10 cellular contexts compared by ENCODE assay signal in genomic region chr9:114207034-114207815, GRCh38. TPM values are rescaled to one million over a fixed set of nuclear protein-coding genes. Genes with fewer than 3 reads are reported as not detected.
DNase-seq lines count a peak whose midpoint lies in the region; ATAC-seq and TF ChIP-seq lines count a peak whose summit lies in the region.
"Had no signal": no experiment of that assay in that cellular context is flagged by ENCODE, and none has a peak within 500 bp of the region (broad histone marks: within the 10 kb centered on the region; RNA-seq: fewer than 3 reads in every experiment).

No MANE protein-coding gene starts in this region.

- H3K4me3 Mint-ChIP-seq in activated CD4-positive, alpha-beta T cell treated with anti-CD3 and anti-CD28 coated beads for 36 hours, result no peak overlapping the region

- H3K4me3 ChIP-seq in astrocyte of the spinal cord (ENCODE audit: low read depth, low read length), result no peak overlapping the region
- no peak overlapping the region for H3K4me3 ChIP-seq in gastrocnemius medialis
- H3K4me3 ChIP-seq: dorsolateral prefrontal cortex had no signal

- H3K4me1 Mint-ChIP-seq in activated CD4-positive, alpha-beta T cell treated with anti-CD3 and anti-CD28 coated beads for 36 hours, result no peaks in the 10 kb centered on the region

- H3K4me1 ChIP-seq in gastrocnemius medialis, result peaks cover 38 to 53% of the 10 kb centered on the region in 2 donors

- H3K9me3 ChIP-seq in gastrocnemius medialis, result no peaks in the 10 kb centered on the region

- peak; percentile 5 for DNase-seq in HCEC 1CT
- DNase-seq in astrocyte of the spinal cord (ENCODE audit: low read depth, low spot score), result peak; percentile 29
- DNase-seq in left ventricle myocardium superior, result peak; percentile 86
- peak; percentile 89 to 95 for DNase-seq in gastrocnemius medialis
- no peak for DNase-seq in GDM1 (lab: John Stamatoyannopoulos, UW)
- DNase-seq in GM10266 (ENCODE audit: extremely low spot score), result no peak
- DNase-seq in activated CD4-positive, alpha-beta T cell treated with anti-CD3 and anti-CD28 coated beads for 36 hours, result no peak
- DNase-seq in activated CD8-positive, alpha-beta memory T cell treated with anti-CD3 and anti-CD28 coated beads, Interleukin-2, amount 50 U/mL, for 48 hours, result no peak
- DNase-seq: activated T-cell treated with anti-CD3 and anti-CD28 coated beads, Interleukin-2, amount 50 U/mL, for 48 hours had no signal

- no peak overlapping the region for H3K27ac Mint-ChIP-seq in activated CD4-positive, alpha-beta T cell treated with anti-CD3 and anti-CD28 coated beads for 36 hours

- intact Hi-C loops in left ventricle myocardium superior (cut with micrococcal nuclease), result no loop called here
- intact Hi-C loops in gastrocnemius medialis (cut with DNase I; ENCODE audit: low total_unique reads), result loop anchor here (1.0 to 5.0 kb wide), 4 partner anchors 28 to 55 kb away; partner anchors contain the start of gene COL27A1
- intact Hi-C loops in activated CD4-positive, alpha-beta T cell treated with anti-CD3 and anti-CD28 coated beads for 36 hours (cut with DNase I, micrococcal nuclease), result no loop called here

- TF ChIP-seq CTCF in astrocyte of the spinal cord (IDR thresholded peaks at IDR 0.05; ENCODE audit: low read depth, low read length), result no peak
- no peak for TF ChIP-seq CTCF in gastrocnemius medialis (IDR thresholded peaks at IDR 0.05 in 4 of 5, conservative IDR thresholded peaks at IDR 0.05 in 1 of 5)
- no peak for TF ChIP-seq CTCF in GM10266 (IDR thresholded peaks at IDR 0.05; ENCODE audit: control insufficient read depth, insufficient read depth, low read depth, missing control alignments)

- TF ChIP-seq POLR2A in gastrocnemius medialis (IDR thresholded peaks at IDR 0.05), result peak in 1 of 2 donors; percentile 14

- no peaks in the 10 kb centered on the region for H3K27me3 ChIP-seq in gastrocnemius medialis
- H3K27me3 ChIP-seq: dorsolateral prefrontal cortex had no signal

- in situ Hi-C loops in astrocyte of the spinal cord (cut with HindIII; ENCODE audit: low sequenced_read_pairs) (no loop called here), gastrocnemius medialis (cut with MboI; ENCODE audit: low sequenced_read_pairs in 4 of 4) (no loop called here)

- no peaks in the 10 kb centered on the region for H3K36me3 ChIP-seq in gastrocnemius medialis

- POLR2A ChIA-PET in activated CD4-positive, alpha-beta T cell treated with anti-CD3 and anti-CD28 coated beads for 36 hours (lab: Charles Lee), result no interaction called here

- ATAC-seq in left ventricle myocardium superior, result peak; percentile 90
- peak; percentile 87 to 91 for ATAC-seq in gastrocnemius medialis
- ATAC-seq in activated CD4-positive, alpha-beta T cell treated with anti-CD3 and anti-CD28 coated beads for 36 hours, result no peak

- H3K27me3 Mint-ChIP-seq in activated CD4-positive, alpha-beta T cell treated with anti-CD3 and anti-CD28 coated beads for 36 hours, result no peaks in the 10 kb centered on the region

- CTCF ChIA-PET in activated CD4-positive, alpha-beta T cell treated with anti-CD3 and anti-CD28 coated beads for 36 hours (lab: Charles Lee), result no interaction called here

- H3K36me3 Mint-ChIP-seq in activated CD4-positive, alpha-beta T cell treated with anti-CD3 and anti-CD28 coated beads for 36 hours (ENCODE audit: low read depth), result no peaks in the 10 kb centered on the region

- H3K27ac ChIP-seq in gastrocnemius medialis, result peak overlapping the region; percentile 87 to 95 (median 93)

- H3K9me3 Mint-ChIP-seq in activated CD4-positive, alpha-beta T cell treated with anti-CD3 and anti-CD28 coated beads for 36 hours (ENCODE audit: low read depth), result no peaks in the 10 kb centered on the region

RNA-seq across cellular contexts. Expression of gene COL27A1, which starts 51.9 kb away (rescaled TPM):
- total RNA-seq in left ventricle myocardium superior (11.0 TPM), gastrocnemius medialis (1 to 10 TPM in 2 of 4 donors, under 1 TPM in 2; 0.42 to 1.4 (median 0.95) TPM)
- 1 to 10 TPM; 8.9 to 9.1 TPM for total RNA-seq in activated CD4-positive, alpha-beta T cell treated with anti-CD3 and anti-CD28 coated beads for 36 hours

Comparison
In these comparisons a context has a peak if more than half of its experiments do, and no peak if none do; other contexts are left out.
1. DNase-seq: peak in HCEC 1CT (single experiment), astrocyte of the spinal cord (single experiment), left ventricle myocardium superior (single experiment) and gastrocnemius medialis (2 of 2); none in GDM1 (single experiment), GM10266 (single experiment), activated CD4-positive, alpha-beta T cell treated with anti-CD3 and anti-CD28 coated beads for 36 hours (single experiment) and activated CD8-positive, alpha-beta memory T cell treated with anti-CD3 and anti-CD28 coated beads, Interleukin-2, amount 50 U/mL, for 48 hours (single experiment).